In genomic region chr2:238860966-238861730, GRCh38 we compare ENCODE assay signal across 1 cellular context.
TF ChIP-seq lines count a peak whose summit lies in the region.

No MANE protein-coding gene starts in this region.

TF ChIP-seq in HepG2, 621 proteins besides CTCF, POLR2A, EP300 and RAD21:
- TF ChIP-seq GZF1 (CRISPR knock-in tag; IDR thresholded peaks at IDR 0.05) (no peak), ZNF589 (CRISPR knock-in tag; conservative IDR thresholded peaks at IDR 0.05) (0 out of 2 replicates have a peak, but pooled peaks have one; percentile 23), HMG20A (CRISPR knock-in tag; IDR thresholded peaks at IDR 0.05; ENCODE audit: borderline replicate concordance) (no peak)
